Comparison of ENCODE assay signal across 11 cellular contexts in genomic region chr3:133979553-133979952, GRCh38. TPM values are rescaled to one million over a fixed set of nuclear protein-coding genes. Genes with fewer than 3 reads are reported as not detected.
"Had no signal": no experiment of that assay in that cellular context is flagged by ENCODE, and none has a peak within 500 bp of the region (broad histone marks: within the 10 kb centered on the region; RNA-seq: fewer than 3 reads in every experiment).

No MANE protein-coding gene starts in this region.

- H3K27me3 ChIP-seq: ascending aorta had no signal

- H3K4me1 ChIP-seq: ascending aorta had no signal

- H3K36me3 ChIP-seq: ascending aorta had no signal

- H3K4me3 Mint-ChIP-seq: memory B cell; natural killer cell treated with Interleukin-12 subunit alpha and Interleukin-12 subunit beta and Interleukin-15 and Interleukin-18, amount 100 ng/mL, for 72 hours had no signal

- DNase-seq: activated gamma-delta T cell treated with Interleukin-2 at 50 U/mL for 16 hours; activated T-cell treated with anti-CD3 and anti-CD28 coated beads, Interleukin-2, amount 50 U/mL, for 1 hour; effector memory CD4-positive, alpha-beta T cell; occipital lobe; stimulated activated CD4-positive, alpha-beta T cell treated with anti-CD3 and anti-CD28 coated beads, Interleukin-4, amount 100 ng/mL, for 1 hour had no signal

- H3K27ac Mint-ChIP-seq: memory B cell; natural killer cell treated with Interleukin-12 subunit alpha and Interleukin-12 subunit beta and Interleukin-15 and Interleukin-18, amount 100 ng/mL, for 72 hours; progenitor cell of endocrine pancreas had no signal

- H3K36me3 Mint-ChIP-seq: memory B cell; natural killer cell treated with Interleukin-12 subunit alpha and Interleukin-12 subunit beta and Interleukin-15 and Interleukin-18, amount 100 ng/mL, for 72 hours had no signal

- H3K9me3 Mint-ChIP-seq: memory B cell; natural killer cell treated with Interleukin-12 subunit alpha and Interleukin-12 subunit beta and Interleukin-15 and Interleukin-18, amount 100 ng/mL, for 72 hours had no signal

- H3K9me3 ChIP-seq: ascending aorta had no signal

- H3K4me1 Mint-ChIP-seq: memory B cell had no signal

- H3K4me3 ChIP-seq: ascending aorta had no signal

- H3K27ac ChIP-seq: ascending aorta had no signal

- ATAC-seq: activated CD4-positive, CD25-positive, alpha-beta regulatory T cell treated with anti-CD3 and anti-CD28 coated beads, Interleukin-2, amount 50 U/mL, for 24 hours; natural killer cell treated with Interleukin-12 subunit alpha and Interleukin-12 subunit beta and Interleukin-15 and Interleukin-18, amount 100 ng/mL, for 72 hours had no signal

RNA-seq across cellular contexts. Expression of gene SLCO2A1, which starts 50.2 kb away (rescaled TPM):
- total RNA-seq: natural killer cell treated with Interleukin-12 subunit alpha and Interleukin-12 subunit beta and Interleukin-15 and Interleukin-18, amount 100 ng/mL, for 72 hours; T-helper 2 cell treated with Interferon-gamma antibody and Interleukin-4, amounts not matched to agents 100 ng/mL and 5 ng/mL, for 36 hours had no signal
